In genomic region chr4:156336516-156336915, GRCh38 we compare ENCODE assay signal across 18 cellular contexts.
"Had no signal": no experiment of that assay in that cellular context is flagged by ENCODE, and none has a peak within 500 bp of the region (broad histone marks: within the 10 kb centered on the region; RNA-seq: fewer than 3 reads in every experiment).

No MANE protein-coding gene starts in this region.

- H3K9me3 ChIP-seq: adrenal gland, body of pancreas, gastroesophageal sphincter, left lung, transverse colon had no signal

- H3K36me3 ChIP-seq: adrenal gland, gastroesophageal sphincter, left lung, transverse colon had no signal

- H3K27ac ChIP-seq: adrenal gland, body of pancreas, epithelial cell of prostate, gastroesophageal sphincter, left lung, transverse colon had no signal

- ATAC-seq: activated CD4-positive, alpha-beta T cell treated with anti-CD3 and anti-CD28 coated beads for 36 hours; activated T-cell treated with anti-CD3 and anti-CD28 coated beads, Interleukin-2, amount 50 U/mL, for 4 hours; body of pancreas; effector memory CD8-positive, alpha-beta T cell; gastroesophageal sphincter; left lung; right cardiac atrium; stimulated activated naive CD8-positive, alpha-beta T cell treated with anti-CD3 and anti-CD28 coated beads, Interleukin-15, Interleukin-2, amounts not matched to agents 100 U/mL and 50 U/mL, for 24 hours; T-helper 17 cell had no signal

- H3K4me3 ChIP-seq: adrenal gland, body of pancreas, gastroesophageal sphincter, left lung, transverse colon had no signal

- H3K4me1 ChIP-seq: adrenal gland, body of pancreas, gastroesophageal sphincter, left lung, transverse colon had no signal

- DNase-seq: activated CD4-positive, alpha-beta memory T cell treated with anti-CD3 and anti-CD28 coated beads, Interleukin-2, amount 10 ng/mL, durations not matched to agents 7 days and 5 days; activated CD4-positive, alpha-beta T cell treated with anti-CD3 and anti-CD28 coated beads for 36 hours; activated effector memory CD4-positive, alpha-beta T cell treated with anti-CD3 and anti-CD28 coated beads, Interleukin-2, amount 50 U/mL, for 16 hours; activated T-cell treated with anti-CD3 and anti-CD28 coated beads, Interleukin-2, amount 50 U/mL, for 4 hours; adrenal gland; body of pancreas; effector memory CD8-positive, alpha-beta T cell; left lung; occipital lobe; right cardiac atrium; small intestine; stimulated activated CD4-positive, alpha-beta T cell treated with anti-CD3 and anti-CD28 coated beads, Interleukin-4, amount 100 ng/mL, for 4 hours; stimulated activated CD8-positive, alpha-beta memory T cell treated with anti-CD3 and anti-CD28 coated beads, Interleukin-4, amount 100 ng/mL, for 48 hours; stimulated activated naive CD8-positive, alpha-beta T cell treated with anti-CD3 and anti-CD28 coated beads, Interleukin-15, Interleukin-2, amounts not matched to agents 100 U/mL and 50 U/mL, for 24 hours; T-helper 17 cell; transverse colon had no signal

- H3K27me3 ChIP-seq: adrenal gland, body of pancreas, gastroesophageal sphincter, left lung, transverse colon had no signal
